Comparison of ENCODE assay signal across 33 cellular contexts in genomic region chr9:73647560-73647959, GRCh38.
"Had no signal": no experiment of that assay in that cellular context is flagged by ENCODE, and none has a peak within 500 bp of the region (broad histone marks: within the 10 kb centered on the region; RNA-seq: fewer than 3 reads in every experiment).

No MANE protein-coding gene starts in this region.

- H3K36me3 ChIP-seq: adrenal gland, ascending aorta, brain microvascular endothelial cell, breast epithelium, cardiac muscle cell had no signal

- FAIRE-seq: astrocyte had no signal

- H3K27me3 ChIP-seq: adrenal gland, ascending aorta, body of pancreas, brain microvascular endothelial cell, breast epithelium, cardiac muscle cell had no signal

- DNase-seq: activated effector memory CD4-positive, alpha-beta T cell treated with anti-CD3 and anti-CD28 coated beads, Interleukin-2, amount 50 U/mL, for 16 hours; activated effector memory CD4-positive, alpha-beta T cell treated with Interleukin-2 at 50 U/mL for 16 hours; activated gamma-delta T cell; activated gamma-delta T cell treated with Interleukin-2 at 50 U/mL for 16 hours; activated naive CD4-positive, alpha-beta T cell; activated naive CD4-positive, alpha-beta T cell treated with anti-CD3 and anti-CD28 coated beads for 36 hours; activated naive CD4-positive, alpha-beta T cell treated with anti-CD3 and anti-CD28 coated beads, Interleukin-2, amount 10 ng/mL, durations not matched to agents 7 days and 5 days; activated naive CD4-positive, alpha-beta T cell treated with anti-CD3 and anti-CD28 coated beads, Interleukin-2, amount 50 U/mL, for 16 hours; activated naive CD4-positive, alpha-beta T cell treated with Interleukin-2 at 50 U/mL for 16 hours; activated naive CD8-positive, alpha-beta T cell treated with anti-CD3 and anti-CD28 coated beads for 36 hours; activated naive CD8-positive, alpha-beta T cell treated with anti-CD3 and anti-CD28 coated beads, Interleukin-2, amount 10 ng/mL, durations not matched to agents 7 days and 5 days; activated naive CD8-positive, alpha-beta T cell treated with anti-CD3 and anti-CD28 coated beads, Interleukin-2, amount 50 U/mL, for 24 hours; activated T-cell treated with anti-CD3 and anti-CD28 coated beads, Interleukin-2, amount 50 U/mL, for 1 hour; activated T-cell treated with anti-CD3 and anti-CD28 coated beads, Interleukin-2, amount 50 U/mL, for 24 hours; activated T-cell treated with anti-CD3 and anti-CD28 coated beads, Interleukin-2, amount 50 U/mL, for 4 hours; activated T-cell treated with anti-CD3 and anti-CD28 coated beads, Interleukin-2, amount 50 U/mL, for 48 hours; activated T-cell treated with anti-CD3 and anti-CD28 coated beads, Interleukin-2, amount 50 U/mL, for 72 hours; adrenal gland; amniotic stem cell; amygdala; anterior cingulate cortex; aorta; body of pancreas; brain microvascular endothelial cell; caudate nucleus; central memory CD4-positive, alpha-beta T cell; cerebellar nuclear complex had no signal

- ATAC-seq: activated naive CD4-positive, alpha-beta T cell treated with anti-CD3 and anti-CD28 coated beads, Interleukin-2, amount 50 U/mL, for 72 hours; activated naive CD8-positive, alpha-beta T cell treated with anti-CD3 and anti-CD28 coated beads, Interleukin-2, amount 50 U/mL, for 24 hours; activated T-cell treated with anti-CD3 and anti-CD28 coated beads, Interleukin-2, amount 50 U/mL, for 4 hours; activated T-cell treated with anti-CD3 and anti-CD28 coated beads, Interleukin-2, amount 50 U/mL, for 72 hours; activated T-helper 17 cell treated with anti-CD3 and anti-CD28 coated beads, Interleukin-2, amount 50 U/mL, for 72 hours; body of pancreas had no signal

- H3K4me3 ChIP-seq: adrenal gland, ascending aorta, body of pancreas, breast epithelium, cardiac muscle cell had no signal
